In the genomic region with DNA sequence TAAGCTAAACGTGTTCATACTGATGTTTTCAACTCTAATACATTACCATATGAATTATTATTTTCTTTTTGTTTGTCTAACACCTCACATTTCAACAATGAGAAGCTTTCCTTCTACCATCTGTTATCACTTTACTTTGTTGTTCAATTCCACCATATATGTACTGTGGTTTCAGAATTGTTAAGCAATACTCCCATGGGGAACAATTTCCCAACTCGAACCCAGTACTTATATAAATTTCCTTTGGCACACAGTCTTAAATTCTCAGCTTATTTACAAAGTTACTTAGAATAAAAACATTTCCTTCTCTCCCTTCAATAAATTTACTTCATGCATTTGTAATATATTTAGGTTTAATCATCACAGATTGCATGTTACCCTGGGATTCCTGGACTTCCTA, we compare ENCODE assay signal across 33 cellular contexts.
"Had no signal": no experiment of that assay in that cellular context is flagged by ENCODE, and none has a peak within 500 bp of the region (broad histone marks: within the 10 kb centered on the region; RNA-seq: fewer than 3 reads in every experiment).

No MANE protein-coding gene starts in this region.

- H3K27ac ChIP-seq: brain microvascular endothelial cell, cardiac muscle cell, coronary artery, dorsolateral prefrontal cortex, esophagus muscularis mucosa, gastroesophageal sphincter, heart right ventricle, hepatocyte had no signal

- H3K27me3 Mint-ChIP-seq: activated CD4-positive, alpha-beta memory T cell treated with anti-CD3 and anti-CD28 coated beads for 36 hours; activated CD4-positive, alpha-beta T cell treated with anti-CD3 and anti-CD28 coated beads for 36 hours; activated CD4-positive, alpha-beta T cell treated with anti-CD3 and anti-CD28 coated beads, Interleukin-2, amount 10 ng/mL, durations not matched to agents 24 days and 14 days; activated CD8-positive, alpha-beta memory T cell treated with anti-CD3 and anti-CD28 coated beads, Interleukin-2, amount 10 ng/mL, durations not matched to agents 7 days and 5 days; activated naive CD8-positive, alpha-beta T cell; activated T-cell treated with anti-CD3 and anti-CD28 coated beads, Interleukin-2, amount 50 U/mL, for 24 hours; activated T-helper 17 cell treated with anti-CD3 and anti-CD28 coated beads, Interleukin-2, amount 50 U/mL, for 72 hours; central memory CD8-positive, alpha-beta T cell; dendritic cell treated with granulocyte-macrophage colony-stimulating factor and Interleukin-4, amounts not matched to agents 40 ng/mL and 50 ng/mL, for 4 days had no signal

- H3K27ac Mint-ChIP-seq: activated CD4-positive, alpha-beta memory T cell treated with anti-CD3 and anti-CD28 coated beads for 36 hours; activated CD4-positive, alpha-beta T cell treated with anti-CD3 and anti-CD28 coated beads for 36 hours; activated CD4-positive, alpha-beta T cell treated with anti-CD3 and anti-CD28 coated beads, Interleukin-2, amount 10 ng/mL, durations not matched to agents 24 days and 14 days; activated CD8-positive, alpha-beta memory T cell treated with anti-CD3 and anti-CD28 coated beads, Interleukin-2, amount 10 ng/mL, durations not matched to agents 7 days and 5 days; activated CD8-positive, alpha-beta T cell treated with anti-CD3 and anti-CD28 coated beads, Interleukin-2, amount 10 ng/mL, durations not matched to agents 7 days and 5 days; activated naive CD8-positive, alpha-beta T cell; activated T-cell treated with anti-CD3 and anti-CD28 coated beads, Interleukin-2, amount 50 U/mL, for 24 hours; activated T-cell treated with anti-CD3 and anti-CD28 coated beads, Interleukin-2, amount 50 U/mL, for 72 hours; activated T-helper 17 cell treated with anti-CD3 and anti-CD28 coated beads, Interleukin-2, amount 50 U/mL, for 72 hours; dendritic cell treated with granulocyte-macrophage colony-stimulating factor and Interleukin-4, amounts not matched to agents 40 ng/mL and 50 ng/mL, for 4 days; endodermal cell had no signal

- H3K36me3 ChIP-seq: brain microvascular endothelial cell, cardiac muscle cell, esophagus muscularis mucosa, gastroesophageal sphincter, heart right ventricle had no signal

- H3K36me3 Mint-ChIP-seq: activated CD4-positive, alpha-beta memory T cell treated with anti-CD3 and anti-CD28 coated beads for 36 hours; activated naive CD8-positive, alpha-beta T cell had no signal

- H3K9me3 Mint-ChIP-seq: endodermal cell had no signal

- H3K4me1 ChIP-seq: esophagus muscularis mucosa, gastroesophageal sphincter, heart right ventricle had no signal

- H3K4me3 ChIP-seq: cardiac muscle cell, coronary artery, dorsolateral prefrontal cortex, esophagus muscularis mucosa, gastroesophageal sphincter, heart right ventricle, hepatocyte had no signal

- H3K4me1 Mint-ChIP-seq: activated CD4-positive, alpha-beta T cell treated with anti-CD3 and anti-CD28 coated beads for 36 hours; activated CD4-positive, alpha-beta T cell treated with anti-CD3 and anti-CD28 coated beads, Interleukin-2, amount 10 ng/mL, durations not matched to agents 24 days and 14 days; activated CD8-positive, alpha-beta memory T cell treated with anti-CD3 and anti-CD28 coated beads, Interleukin-2, amount 10 ng/mL, durations not matched to agents 7 days and 5 days; activated T-helper 17 cell treated with anti-CD3 and anti-CD28 coated beads, Interleukin-2, amount 50 U/mL, for 72 hours; central memory CD8-positive, alpha-beta T cell; endodermal cell had no signal

- H3K9me3 ChIP-seq: esophagus muscularis mucosa, gastroesophageal sphincter had no signal

- H3K4me3 Mint-ChIP-seq: activated CD4-positive, alpha-beta memory T cell treated with anti-CD3 and anti-CD28 coated beads for 36 hours; activated CD4-positive, alpha-beta T cell treated with anti-CD3 and anti-CD28 coated beads for 36 hours; activated CD4-positive, alpha-beta T cell treated with anti-CD3 and anti-CD28 coated beads, Interleukin-2, amount 10 ng/mL, durations not matched to agents 24 days and 14 days; activated CD8-positive, alpha-beta memory T cell treated with anti-CD3 and anti-CD28 coated beads, Interleukin-2, amount 10 ng/mL, durations not matched to agents 7 days and 5 days; activated CD8-positive, alpha-beta T cell treated with anti-CD3 and anti-CD28 coated beads, Interleukin-2, amount 10 ng/mL, durations not matched to agents 7 days and 5 days; activated naive CD8-positive, alpha-beta T cell; activated T-cell treated with anti-CD3 and anti-CD28 coated beads, Interleukin-2, amount 50 U/mL, for 24 hours; activated T-cell treated with anti-CD3 and anti-CD28 coated beads, Interleukin-2, amount 50 U/mL, for 72 hours; activated T-helper 17 cell treated with anti-CD3 and anti-CD28 coated beads, Interleukin-2, amount 50 U/mL, for 72 hours; central memory CD8-positive, alpha-beta T cell; dendritic cell treated with granulocyte-macrophage colony-stimulating factor and Interleukin-4, amounts not matched to agents 40 ng/mL and 50 ng/mL, for 4 days; endodermal cell had no signal

- ATAC-seq: activated CD4-positive, alpha-beta T cell treated with anti-CD3 and anti-CD28 coated beads for 36 hours; activated CD8-positive, alpha-beta memory T cell treated with anti-CD3 and anti-CD28 coated beads, Interleukin-2, amount 10 ng/mL, durations not matched to agents 7 days and 5 days; activated CD8-positive, alpha-beta T cell treated with anti-CD3 and anti-CD28 coated beads, Interleukin-2, amount 10 ng/mL, durations not matched to agents 7 days and 5 days; activated T-cell treated with anti-CD3 and anti-CD28 coated beads, Interleukin-2, amount 50 U/mL, for 72 hours; activated T-helper 17 cell treated with anti-CD3 and anti-CD28 coated beads, Interleukin-2, amount 50 U/mL, for 72 hours; gastroesophageal sphincter; heart right ventricle had no signal

- H3K27me3 ChIP-seq: brain microvascular endothelial cell, cardiac muscle cell, dorsolateral prefrontal cortex, esophagus muscularis mucosa, gastroesophageal sphincter, heart right ventricle, hepatocyte had no signal

- DNase-seq: activated CD4-positive, alpha-beta memory T cell treated with anti-CD3 and anti-CD28 coated beads for 36 hours; activated CD4-positive, alpha-beta T cell treated with anti-CD3 and anti-CD28 coated beads for 36 hours; activated CD4-positive, alpha-beta T cell treated with anti-CD3 and anti-CD28 coated beads, Interleukin-2, amount 10 ng/mL, durations not matched to agents 24 days and 14 days; activated CD4-positive, CD25-positive, alpha-beta regulatory T cell; activated CD4-positive, CD25-positive, alpha-beta regulatory T cell treated with anti-CD3 and anti-CD28 coated beads, Interleukin-2, amount 50 U/mL, for 72 hours; activated CD8-positive, alpha-beta memory T cell treated with anti-CD3 and anti-CD28 coated beads, Interleukin-2, amount 10 ng/mL, durations not matched to agents 7 days and 5 days; activated CD8-positive, alpha-beta memory T cell treated with anti-CD3 and anti-CD28 coated beads, Interleukin-2, amount 50 U/mL, for 48 hours; activated CD8-positive, alpha-beta T cell treated with anti-CD3 and anti-CD28 coated beads, Interleukin-2, amount 10 ng/mL, durations not matched to agents 7 days and 5 days; activated effector memory CD4-positive, alpha-beta T cell treated with Interleukin-2 at 50 U/mL for 16 hours; activated gamma-delta T cell treated with Interleukin-2 at 50 U/mL for 16 hours; activated naive CD4-positive, alpha-beta T cell treated with anti-CD3 and anti-CD28 coated beads, Interleukin-2, amount 50 U/mL, for 16 hours; activated naive CD4-positive, alpha-beta T cell treated with Interleukin-2 at 50 U/mL for 16 hours; activated T-cell treated with anti-CD3 and anti-CD28 coated beads for 4 hours; activated T-cell treated with anti-CD3 and anti-CD28 coated beads, Interleukin-2, amount 50 U/mL, for 24 hours; activated T-cell treated with anti-CD3 and anti-CD28 coated beads, Interleukin-2, amount 50 U/mL, for 72 hours; amniotic stem cell; anterior cingulate cortex; brain microvascular endothelial cell; dorsolateral prefrontal cortex; effector memory CD4-positive, alpha-beta T cell; endodermal cell; foreskin melanocyte; heart right ventricle; T-helper 2 cell had no signal
